ENCODE assay signal across 8 cellular contexts in genomic region chr6:168865-169455, GRCh38.
DNase-seq lines count a peak whose midpoint lies in the region; ATAC-seq, FAIRE-seq and TF ChIP-seq lines count a peak whose summit lies in the region.

No MANE protein-coding gene starts in this region.

- H3K27ac ChIP-seq in CD4-positive, alpha-beta T cell (ENCODE audit: low read depth, low read length), result no peak overlapping the region
- H3K27ac ChIP-seq in esophagus muscularis mucosa (replicated peaks in 1 of 4) (no peak overlapping the region), ovary (no peak overlapping the region)

- no peak for DNase-seq in CD4-positive, alpha-beta T cell
- DNase-seq in HT-29 (ENCODE audit: low spot score), result peak; percentile 44
- DNase-seq in RCC 7860 (ENCODE audit: low spot score), result peak; percentile 35
- DNase-seq in esophagus muscularis mucosa (ENCODE audit: extremely low spot score), result no peak
- no peak for DNase-seq in osteocyte (ENCODE audit: extremely low spot score, unreplicated experiment)
- no peak for DNase-seq in activated naive CD4-positive, alpha-beta T cell treated with anti-CD3 and anti-CD28 coated beads for 36 hours
- DNase-seq in ovary, result no peak

- no peaks in the 10 kb centered on the region for H3K36me3 ChIP-seq in esophagus muscularis mucosa
- no peaks in the 10 kb centered on the region for H3K36me3 ChIP-seq in ovary

- peak; percentile 77 for FAIRE-seq in RCC 7860 (lab: Jason Lieb, UNC)

- H3K27ac Mint-ChIP-seq in CD4-positive, alpha-beta T cell, result no peak overlapping the region
- H3K27ac Mint-ChIP-seq in osteocyte (ENCODE audit: unreplicated experiment), result no peak overlapping the region
- no peak overlapping the region for H3K27ac Mint-ChIP-seq in activated naive CD4-positive, alpha-beta T cell treated with anti-CD3 and anti-CD28 coated beads for 36 hours

- no peaks in the 10 kb centered on the region for H3K4me1 ChIP-seq in esophagus muscularis mucosa
- H3K4me1 ChIP-seq in ovary (ENCODE audit: insufficient read depth), result no peaks in the 10 kb centered on the region

- no peak for ATAC-seq in CD4-positive, alpha-beta T cell (ENCODE audit: poor library complexity)
- ATAC-seq in HG03045 (IDR thresholded peaks at IDR 0.05; ENCODE audit: unreplicated experiment), result no peak

- TF ChIP-seq POLR2A in esophagus muscularis mucosa (IDR thresholded peaks at IDR 0.05; ENCODE audit: low read depth) (no peak), ovary (IDR thresholded peaks at IDR 0.05) (no peak)

- peaks cover 6% of the 10 kb centered on the region for H3K27me3 ChIP-seq in CD4-positive, alpha-beta T cell (ENCODE audit: control insufficient read depth, insufficient read depth, low read length)
- H3K27me3 ChIP-seq in esophagus muscularis mucosa (peaks cover 0 to 20% (median 0%) of the 10 kb centered on the region in 4 donors), ovary (no peaks in the 10 kb centered on the region)

- TF ChIP-seq CTCF in CD4-positive, alpha-beta T cell (IDR thresholded peaks at IDR 0.05), result peak; percentile 79
- TF ChIP-seq CTCF in esophagus muscularis mucosa (IDR thresholded peaks at IDR 0.05) (peak; percentile 30 to 65 (median 57)), osteocyte (IDR thresholded peaks at IDR 0.05) (peak; percentile 65), ovary (IDR thresholded peaks at IDR 0.05) (peak in 1 of 3 donors; percentile 7)

- CTCF ChIA-PET in CD4-positive, alpha-beta T cell (lab: Charles Lee), result no interaction called here
- CTCF ChIA-PET in activated naive CD4-positive, alpha-beta T cell treated with anti-CD3 and anti-CD28 coated beads for 36 hours (lab: Charles Lee), result interaction anchor here (0.6 to 1.9 kb wide), 12 partner anchors 9 to 1540 kb away, joined by 3 to 15 read pairs (median 3); no protein-coding TSS in a partner anchor

- H3K4me3 Mint-ChIP-seq in CD4-positive, alpha-beta T cell, result no peak overlapping the region
- H3K4me3 Mint-ChIP-seq in osteocyte (ENCODE audit: unreplicated experiment), result no peak overlapping the region
- H3K4me3 Mint-ChIP-seq in activated naive CD4-positive, alpha-beta T cell treated with anti-CD3 and anti-CD28 coated beads for 36 hours, result no peak overlapping the region

- no peaks in the 10 kb centered on the region for H3K4me1 Mint-ChIP-seq in CD4-positive, alpha-beta T cell (ENCODE audit: low read depth)
- no peaks in the 10 kb centered on the region for H3K4me1 Mint-ChIP-seq in osteocyte (ENCODE audit: unreplicated experiment)
- H3K4me1 Mint-ChIP-seq in activated naive CD4-positive, alpha-beta T cell treated with anti-CD3 and anti-CD28 coated beads for 36 hours (ENCODE audit: low read depth), result peaks cover 3% of the 10 kb centered on the region

- peaks cover 3% of the 10 kb centered on the region for H3K27me3 Mint-ChIP-seq in CD4-positive, alpha-beta T cell
- H3K27me3 Mint-ChIP-seq in osteocyte (ENCODE audit: unreplicated experiment), result peaks cover 28% of the 10 kb centered on the region
- H3K27me3 Mint-ChIP-seq in activated naive CD4-positive, alpha-beta T cell treated with anti-CD3 and anti-CD28 coated beads for 36 hours (ENCODE audit: low read depth), result no peaks in the 10 kb centered on the region

- 25% methylated on average over 3 of the region's 3 CpGs for WGBS in esophagus muscularis mucosa
- 24 to 27% (median 26%) methylated on average over 3 of the region's 3 CpGs for WGBS in ovary, 3 donors

- H3K9me3 ChIP-seq in CD4-positive, alpha-beta T cell (ENCODE audit: control insufficient read depth, low read length), result no peaks in the 10 kb centered on the region
- H3K9me3 ChIP-seq in esophagus muscularis mucosa (no peaks in the 10 kb centered on the region), ovary (no peaks in the 10 kb centered on the region)

- no peaks in the 10 kb centered on the region for H3K9me3 Mint-ChIP-seq in CD4-positive, alpha-beta T cell
- H3K9me3 Mint-ChIP-seq in osteocyte (ENCODE audit: unreplicated experiment), result no peaks in the 10 kb centered on the region
- H3K9me3 Mint-ChIP-seq in activated naive CD4-positive, alpha-beta T cell treated with anti-CD3 and anti-CD28 coated beads for 36 hours, result peaks cover 6% of the 10 kb centered on the region

- TF ChIP-seq EP300 in esophagus muscularis mucosa (IDR thresholded peaks at IDR 0.05) (no peak), ovary (IDR thresholded peaks at IDR 0.05) (no peak)

- no peaks in the 10 kb centered on the region for H3K36me3 Mint-ChIP-seq in CD4-positive, alpha-beta T cell (ENCODE audit: low read depth)
- H3K36me3 Mint-ChIP-seq in osteocyte (ENCODE audit: unreplicated experiment), result no peaks in the 10 kb centered on the region
- H3K36me3 Mint-ChIP-seq in activated naive CD4-positive, alpha-beta T cell treated with anti-CD3 and anti-CD28 coated beads for 36 hours (ENCODE audit: low read depth), result no peaks in the 10 kb centered on the region

- intact Hi-C loops in CD4-positive, alpha-beta T cell (cut with DNase I, micrococcal nuclease), result no loop called here
- intact Hi-C loops in esophagus muscularis mucosa (cut with DNase I) (no loop called here), ovary (cut with DNase I) (no loop called here)
- intact Hi-C loops in activated naive CD4-positive, alpha-beta T cell treated with anti-CD3 and anti-CD28 coated beads for 36 hours (cut with micrococcal nuclease), result no loop called here

- H3K4me3 ChIP-seq in esophagus muscularis mucosa (no peak overlapping the region), ovary (no peak overlapping the region)

- POLR2A ChIA-PET in CD4-positive, alpha-beta T cell (lab: Charles Lee), result no interaction called here

Comparison
In these comparisons a context has a peak if more than half of its experiments do, and no peak if none do; other contexts are left out.
1. DNase-seq: peak in HT-29 (single experiment) and RCC 7860 (single experiment); none in CD4-positive, alpha-beta T cell (0 of 10), esophagus muscularis mucosa (single experiment), osteocyte (single experiment), activated naive CD4-positive, alpha-beta T cell treated with anti-CD3 and anti-CD28 coated beads for 36 hours (single experiment) and ovary (0 of 5).